In the genomic region with DNA sequence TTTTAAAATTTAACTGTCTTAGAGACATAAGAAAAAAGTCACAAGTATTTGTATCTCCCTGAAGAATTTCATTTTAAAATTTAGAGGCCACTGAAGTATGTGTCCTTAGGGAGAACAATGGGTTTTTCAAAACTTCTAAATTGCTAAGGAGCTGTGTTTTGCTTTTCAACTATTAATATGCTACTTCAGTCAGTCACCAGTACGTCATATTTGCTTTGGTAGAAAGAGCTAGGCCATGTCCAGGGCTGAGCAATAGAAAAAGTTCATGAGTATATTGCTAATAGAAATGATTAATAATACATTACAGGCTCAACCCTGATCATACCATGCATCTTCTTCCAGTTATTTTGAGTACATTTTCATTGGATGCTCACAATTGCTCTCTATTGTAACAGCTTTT, we compare ENCODE assay signal across 1 cellular context.
TF ChIP-seq lines count a peak whose summit lies in the region.

No MANE protein-coding gene starts in this region.

TF ChIP-seq in WTC11, 78 proteins besides CTCF, POLR2A, EP300 and RAD21 (continued from another document):
- TF ChIP-seq, protein P1, sequence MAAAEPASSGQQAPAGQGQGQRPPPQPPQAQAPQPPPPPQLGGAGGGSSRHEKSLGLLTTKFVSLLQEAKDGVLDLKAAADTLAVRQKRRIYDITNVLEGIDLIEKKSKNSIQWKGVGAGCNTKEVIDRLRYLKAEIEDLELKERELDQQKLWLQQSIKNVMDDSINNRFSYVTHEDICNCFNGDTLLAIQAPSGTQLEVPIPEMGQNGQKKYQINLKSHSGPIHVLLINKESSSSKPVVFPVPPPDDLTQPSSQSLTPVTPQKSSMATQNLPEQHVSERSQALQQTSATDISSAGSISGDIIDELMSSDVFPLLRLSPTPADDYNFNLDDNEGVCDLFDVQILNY (CRISPR knock-in tag; IDR thresholded peaks at IDR 0.05): no peak
TF ChIP-seq in WTC11: peak in this region for 0.
